In genomic region chr3:121871434-121871833, GRCh38 we compare ENCODE assay signal across 1 cellular context.
TF ChIP-seq lines count a peak whose summit lies in the region.

No MANE protein-coding gene starts in this region.

TF ChIP-seq in GM12878, 131 proteins besides CTCF, POLR2A, EP300 and RAD21:
- TF ChIP-seq SPI1 (IDR thresholded peaks at IDR 0.05; ENCODE audit: borderline replicate concordance, insufficient read depth, low read depth, low read length): peak; percentile 70; the same call in 1 of the 2 replicates
- TF ChIP-seq NKRF (conservative IDR thresholded peaks at IDR 0.05): no peak
- TF ChIP-seq HDGF (IDR thresholded peaks at IDR 0.05): no peak
- no peak for TF ChIP-seq NFYA (IDR thresholded peaks at IDR 0.05; ENCODE audit: borderline replicate concordance, low read depth, low read length)
